In the genomic region with DNA sequence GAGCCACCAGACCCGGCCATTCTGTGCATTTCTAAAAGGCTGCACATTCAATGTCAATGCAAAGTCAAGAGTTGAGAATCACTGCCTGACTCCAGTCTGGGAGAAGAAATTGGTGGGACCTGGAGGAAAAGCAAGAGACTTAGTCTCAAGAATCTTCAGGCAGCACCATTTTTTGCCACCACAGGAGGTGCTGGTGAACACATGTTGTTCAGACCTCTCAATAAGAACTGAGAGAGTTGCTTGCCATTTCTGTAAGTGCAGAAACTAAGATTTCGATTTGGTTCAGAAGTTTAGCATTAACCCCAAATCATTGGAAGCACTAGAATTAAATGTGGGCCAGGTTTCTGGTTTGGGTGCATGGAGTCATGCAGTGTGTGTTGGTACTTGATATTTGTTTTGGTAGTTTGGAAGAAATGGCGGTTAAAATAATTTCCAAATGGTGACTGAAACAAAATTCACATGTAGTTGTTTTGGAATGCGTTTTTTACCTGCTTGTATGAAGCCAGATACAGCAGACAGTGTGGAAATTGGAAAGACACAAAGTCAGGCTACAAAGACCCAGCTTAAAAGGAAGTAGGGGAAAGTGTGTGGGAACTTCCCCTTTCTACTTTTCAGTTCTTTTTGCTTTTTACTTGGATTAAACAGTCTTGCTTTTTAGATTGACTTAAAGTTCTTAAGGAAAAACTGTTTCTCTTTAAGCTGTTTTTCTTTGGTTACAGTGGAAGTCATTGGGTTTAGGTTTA, we compare ENCODE assay signal across 13 cellular contexts. TPM values are rescaled to one million over a fixed set of nuclear protein-coding genes. Genes with fewer than 3 reads are reported as not detected.
DNase-seq lines count a peak whose midpoint lies in the region; TF ChIP-seq lines count a peak whose summit lies in the region.
"Had no signal": no experiment of that assay in that cellular context is flagged by ENCODE, and none has a peak within 500 bp of the region (broad histone marks: within the 10 kb centered on the region; RNA-seq: fewer than 3 reads in every experiment).

No MANE protein-coding gene starts in this region.

- no peaks in the 10 kb centered on the region for H4K20me1 ChIP-seq in PC-9 (ENCODE audit: insufficient read depth)

- POLR2A ChIA-PET in PC-9 (lab: Charles Lee; ENCODE audit: unreplicated experiment) = interaction anchor here (1.0 kb wide), 1 partner anchor 555 kb away, joined by 3 read pairs; no protein-coding TSS in a partner anchor

- no peaks in the 10 kb centered on the region for H3F3A ChIP-seq in PC-9 (ENCODE audit: insufficient read depth, low read depth)

- H3K4me1 ChIP-seq in PC-9 (replicated peaks; ENCODE audit: insufficient read depth) (no peaks in the 10 kb centered on the region), suprapubic skin (no peaks in the 10 kb centered on the region)
- H3K4me1 ChIP-seq: parathyroid adenoma had no signal

- no peaks in the 10 kb centered on the region for H3K36me3 ChIP-seq in PC-9 (ENCODE audit: low read depth)
- no peaks in the 10 kb centered on the region for H3K36me3 ChIP-seq in suprapubic skin
- H3K36me3 ChIP-seq: thyroid gland had no signal

- no peaks in the 10 kb centered on the region for H3K79me2 ChIP-seq in PC-9 (ENCODE audit: low read depth)
- H3K79me2 ChIP-seq: parathyroid adenoma had no signal

- no peaks in the 10 kb centered on the region for H3K9me3 ChIP-seq in PC-9 (ENCODE audit: insufficient read depth, low read depth)
- no peaks in the 10 kb centered on the region for H3K9me3 ChIP-seq in suprapubic skin
- H3K9me3 ChIP-seq: thyroid gland had no signal

- no peaks in the 10 kb centered on the region for H3K9me2 ChIP-seq in PC-9 (ENCODE audit: insufficient read depth)

- H3K27me3 ChIP-seq in PC-9 (ENCODE audit: insufficient read depth, low read depth) = peaks cover 14% of the 10 kb centered on the region; the same call in 1 of the 2 replicates
- no peaks in the 10 kb centered on the region for H3K27me3 ChIP-seq in suprapubic skin
- H3K27me3 ChIP-seq: thyroid gland had no signal

- TF ChIP-seq EP300 in suprapubic skin (IDR thresholded peaks at IDR 0.05) = no peak

- WGBS in suprapubic skin = 87% methylated on average over 4 of the region's 4 CpGs

- TF ChIP-seq CTCF in AG10803 (conservative IDR thresholded peaks at IDR 0.05; ENCODE audit: low read length) (no peak; the same call in none of the 2 replicates), GM12875 (IDR thresholded peaks at IDR 0.05; ENCODE audit: borderline replicate concordance, insufficient read depth, low read depth, low read length) (peak; percentile 40; the same call in 1 of the 2 replicates), PC-9 (conservative IDR thresholded peaks at IDR 0.05) (peak; percentile 35; the same call in 1 of the 2 replicates), suprapubic skin (IDR thresholded peaks at IDR 0.05) (no peak)

- intact Hi-C loops in PC-9 (cut with micrococcal nuclease; ENCODE audit: unreplicated experiment) = no loop called here

- TF ChIP-seq POLR2A in suprapubic skin (IDR thresholded peaks at IDR 0.05) = no peak

- H2AFZ ChIP-seq in PC-9 = no peak overlapping the region
- H2AFZ ChIP-seq: parathyroid adenoma had no signal

- no peak overlapping the region for H3K4me2 ChIP-seq in PC-9

- DNase-seq in AG10803 (ENCODE audit: low read depth) = peak; percentile 8
- DNase-seq in PC-9 = no peak
- DNase-seq in fibroblast of peridontal ligament (ENCODE audit: extremely low read depth) = peak; percentile 29
- DNase-seq in NCI-H2029 treated with DMSO at 0.1 percent for 48 hours (lab: John Stamatoyannopoulos, UW) = no peak
- DNase-seq in epidermal melanocyte (ENCODE audit: insufficient read length, low spot score) = no peak
- no peak for DNase-seq in germinal center (ENCODE audit: low spot score)
- DNase-seq in suprapubic skin (ENCODE audit: low spot score in 2 of 2) = no peak
- DNase-seq: activated CD4-positive, CD25-positive, alpha-beta regulatory T cell treated with anti-CD3 and anti-CD28 coated beads, Interleukin-2, amount 50 U/mL, for 72 hours; activated naive CD4-positive, alpha-beta T cell treated with anti-CD3 and anti-CD28 coated beads, Interleukin-2, amount 50 U/mL, for 16 hours; effector memory CD8-positive, alpha-beta T cell had no signal

- H3K4me3 ChIP-seq in AG10803 (ENCODE audit: low read length) (no peak overlapping the region), GM12875 (ENCODE audit: low read depth, low read length) (no peak overlapping the region), PC-9 (no peak overlapping the region), suprapubic skin (no peak overlapping the region)
- H3K4me3 ChIP-seq: thyroid gland had no signal

- CTCF ChIA-PET in PC-9 (lab: Charles Lee) = no interaction called here

- no peak overlapping the region for H3K27ac ChIP-seq in PC-9
- H3K27ac ChIP-seq in suprapubic skin = no peak overlapping the region
- H3K27ac ChIP-seq: parathyroid adenoma had no signal

- BruUV-seq in PC-9 (replicated peaks; lab: Mats Ljungman, UMichigan) = no TSS peak

RNA-seq across cellular contexts. Expression of gene PDE8B, which starts 20.4 kb away (rescaled TPM):
- 1.7 and 1.8 TPM in 2 replicates for total RNA-seq in PC-9 (2021)
- 1 to 10 TPM; 1.1 to 3.9 (median 1.5) TPM for total RNA-seq in suprapubic skin

Comparison
In these comparisons a context has a peak if more than half of its experiments do, and no peak if none do; other contexts are left out.
1. DNase-seq: peak in AG10803 (single experiment) and fibroblast of peridontal ligament (single experiment); none in PC-9 (0 of 2), NCI-H2029 treated with DMSO at 0.1 percent for 48 hours (single experiment), epidermal melanocyte (single experiment), germinal center (single experiment) and suprapubic skin (0 of 2).
2. CTCF ChIP-seq: peak in GM12875 (single experiment) and PC-9 (single experiment); none in AG10803 (single experiment) and suprapubic skin (0 of 2).